31 cellular contexts compared by ENCODE assay signal in the genomic region with DNA sequence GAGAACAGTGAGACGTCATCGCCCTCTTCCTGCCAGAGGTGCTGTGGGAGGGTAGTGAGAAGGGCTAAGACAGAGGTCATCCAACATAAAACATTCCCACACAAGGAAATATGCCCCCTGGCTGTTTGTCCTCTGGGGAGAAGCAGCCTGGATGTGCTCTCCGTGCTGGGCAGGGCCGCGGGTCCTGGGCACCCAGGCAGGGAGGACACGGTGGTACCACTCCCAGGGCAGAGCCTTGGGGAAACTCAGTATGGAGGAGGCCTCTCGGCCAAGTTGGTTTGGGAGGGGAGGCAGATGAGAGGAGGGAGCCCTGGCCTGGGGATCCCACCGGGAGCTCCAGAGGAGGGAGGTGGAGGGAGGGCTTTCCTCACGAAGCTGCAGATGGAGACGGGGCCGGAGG.
"Had no signal": no experiment of that assay in that cellular context is flagged by ENCODE, and none has a peak within 500 bp of the region (broad histone marks: within the 10 kb centered on the region; RNA-seq: fewer than 3 reads in every experiment).

No MANE protein-coding gene starts in this region.

- H3K27me3 ChIP-seq: MG63 had no signal

- H3K9me3 ChIP-seq: MG63 had no signal

- H3K36me3 ChIP-seq: MG63 had no signal

- H3K4me3 ChIP-seq: MG63 had no signal

- DNase-seq: Karpas-422, Kasumi-1, KG1, MG63, MM.1S, MV-4-11, NCI-H1048, NCI-H1092, NCI-H1105, NCI-H1105 treated with DMSO at 0.1 percent for 48 hours, NCI-H1417, NCI-H1417 treated with DMSO at 0.1 percent for 48 hours, NCI-H1436, NCI-H1436 treated with DMSO at 0.1 percent for 48 hours, NCI-H146, NCI-H1694, NCI-H187, NCI-H187 treated with DMSO at 0.1 percent for 48 hours, NCI-H1930, NCI-H2081, NCI-H2081 treated with DMSO at 0.1 percent for 48 hours, NCI-H2107, NCI-H2171, NCI-H2171 treated with DMSO at 0.1 percent for 48 hours, NCI-H2227 treated with DMSO at 0.1 percent for 48 hours, NCI-H226, NCI-H345, NCI-H446, NCI-H446 treated with DMSO at 0.1 percent for 48 hours, NCI-H510A had no signal

- H3K27ac ChIP-seq: KMS-11 had no signal
